Comparison of ENCODE assay signal across 15 cellular contexts in the genomic region with DNA sequence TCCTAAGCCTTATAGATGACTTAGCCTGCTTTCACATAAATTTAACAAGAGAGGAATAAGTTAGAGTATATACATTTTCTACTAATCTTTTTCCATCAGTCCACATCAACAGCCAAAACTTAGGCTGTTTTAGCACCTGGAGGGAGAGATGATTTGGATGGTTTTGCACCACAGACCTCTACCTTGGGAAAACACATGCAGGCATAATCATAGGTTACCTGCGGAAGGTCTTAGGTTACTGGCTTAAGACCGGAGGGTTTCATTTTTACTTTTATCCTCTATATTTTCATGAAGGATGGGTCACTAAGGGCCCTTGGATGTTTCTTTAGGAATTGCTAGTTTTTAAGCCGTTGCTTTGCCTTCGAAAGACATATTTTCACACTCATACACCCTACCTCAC.
DNase-seq lines count a peak whose midpoint lies in the region; ATAC-seq, FAIRE-seq and TF ChIP-seq lines count a peak whose summit lies in the region.
"Had no signal": no experiment of that assay in that cellular context is flagged by ENCODE, and none has a peak within 500 bp of the region (broad histone marks: within the 10 kb centered on the region; RNA-seq: fewer than 3 reads in every experiment).

No MANE protein-coding gene starts in this region.

- no peak for TF ChIP-seq CTCF in HCT116 (IDR thresholded peaks at IDR 0.05 in 2 of 3, conservative IDR thresholded peaks at IDR 0.05 in 1 of 3; ENCODE audit: borderline replicate concordance in 1 of 3, insufficient read depth in 1 of 3, low read depth in 2 of 3, low read length in 2 of 3)
- TF ChIP-seq CTCF in astrocyte (IDR thresholded peaks at IDR 0.05; ENCODE audit: insufficient read depth, low read depth, low read length): no peak
- no peak for TF ChIP-seq CTCF in fibroblast of lung (conservative IDR thresholded peaks at IDR 0.05 in 1 of 2, IDR thresholded peaks at IDR 0.05 in 1 of 2; ENCODE audit: low read depth in 1 of 2, low read length in 2 of 2)
- TF ChIP-seq CTCF in transverse colon (IDR thresholded peaks at IDR 0.05): no peak

- in situ Hi-C loops in transverse colon (cut with MboI; ENCODE audit: low pct_ligation_motif_present in 1 of 4, low pct_unique_long_range_greater_than_20kb in 1 of 4, low sequenced_read_pairs in 3 of 4): no loop called here

- DNase-seq in HCT116 (ENCODE audit: low read depth, low spot score) (no peak), astrocyte (ENCODE audit: low read depth) (no peak), fibroblast of lung (ENCODE audit: low read depth in 2 of 2) (no peak), transverse colon (no peak), 8988T (no peak), NOMO-1 (lab: John Stamatoyannopoulos, UW; ENCODE audit: unreplicated experiment in 2 of 2) (no peak)
- DNase-seq: DMS79 treated with DMSO at 0.1 percent for 48 hours, H7, NCI-H1105 treated with DMSO at 0.1 percent for 48 hours, NCI-H1694, SHP77 treated with DMSO at 0.1 percent for 48 hours, SK-N-SH had no signal

- H4K20me1 ChIP-seq in HCT116 (ENCODE audit: insufficient read depth) (no peaks in the 10 kb centered on the region), astrocyte (ENCODE audit: insufficient read depth, low read length) (peaks cover 32% of the 10 kb centered on the region), fibroblast of lung (ENCODE audit: control insufficient read depth, extremely low read depth, insufficient read depth, low read length) (no peaks in the 10 kb centered on the region)

- RAD21 ChIA-PET in HCT116 (lab: Charles Lee; ENCODE audit: low non-redundant PET in 1 of 2, low total read pairs in 2 of 2, uncharacterized antibody in 2 of 2, unreplicated experiment in 2 of 2): no interaction called here

- H3K9me3 Mint-ChIP-seq in astrocyte (ENCODE audit: unreplicated experiment): no peaks in the 10 kb centered on the region

- H3K4me1 Mint-ChIP-seq in astrocyte (ENCODE audit: low read depth, unreplicated experiment): peaks cover 17% of the 10 kb centered on the region

- H3K27me3 Mint-ChIP-seq in astrocyte (ENCODE audit: low read depth, unreplicated experiment): no peaks in the 10 kb centered on the region

- no peak for FAIRE-seq in astrocyte (lab: Jason Lieb, UNC)
- FAIRE-seq: K562 had no signal

- H3K36me3 Mint-ChIP-seq in astrocyte (ENCODE audit: low read depth, unreplicated experiment): no peaks in the 10 kb centered on the region
- H3K36me3 Mint-ChIP-seq: CD14-positive monocyte had no signal

- H3K4me2 ChIP-seq in HCT116 (ENCODE audit: low read length) (peak overlapping the region; percentile 62), astrocyte (ENCODE audit: low read length) (peak overlapping the region; percentile 54), fibroblast of lung (ENCODE audit: extremely low read depth, insufficient read depth, low read length) (no peak overlapping the region)
- H3K4me2 ChIP-seq: SK-N-SH had no signal

- H3K27me3 ChIP-seq in HCT116 (ENCODE audit: insufficient read depth, low read length) (no peaks in the 10 kb centered on the region), astrocyte (ENCODE audit: insufficient read depth, low read length) (no peaks in the 10 kb centered on the region), fibroblast of lung (ENCODE audit: control insufficient read depth, insufficient read depth, low read length) (no peaks in the 10 kb centered on the region), transverse colon (no peaks in the 10 kb centered on the region)

- ATAC-seq in HCT116 (peak; percentile 51), HG02938 (IDR thresholded peaks at IDR 0.05; ENCODE audit: unreplicated experiment) (no peak)
- ATAC-seq: K562 had no signal

- TF ChIP-seq RAD21 in HCT116 (IDR thresholded peaks at IDR 0.05; ENCODE audit: low read depth): no peak

- H3K27ac Mint-ChIP-seq in astrocyte (ENCODE audit: unreplicated experiment): peak overlapping the region; percentile 23
- H3K27ac Mint-ChIP-seq: CD14-positive monocyte had no signal

- H3K79me2 ChIP-seq in HCT116 (ENCODE audit: insufficient read depth, low read length) (peaks cover 12% of the 10 kb centered on the region), astrocyte (ENCODE audit: insufficient read depth, low read length) (peaks cover 93% of the 10 kb centered on the region), fibroblast of lung (ENCODE audit: control insufficient read depth, insufficient read depth, low read length) (peaks cover 75% of the 10 kb centered on the region)

- no peaks in the 10 kb centered on the region for H3K36me3 ChIP-seq in HCT116 (ENCODE audit: control insufficient read depth in 1 of 2, insufficient read depth in 2 of 2, low read length in 2 of 2)
- H3K36me3 ChIP-seq in astrocyte (ENCODE audit: insufficient read depth, low read length): no peaks in the 10 kb centered on the region
- H3K36me3 ChIP-seq in fibroblast of lung (ENCODE audit: control insufficient read depth, insufficient read depth, low read length): no peaks in the 10 kb centered on the region
- no peaks in the 10 kb centered on the region for H3K36me3 ChIP-seq in transverse colon

- H3K4me3 Mint-ChIP-seq in astrocyte (ENCODE audit: unreplicated experiment): no peak overlapping the region
- H3K4me3 Mint-ChIP-seq: CD14-positive monocyte had no signal

- no peak for TF ChIP-seq EP300 in transverse colon (IDR thresholded peaks at IDR 0.05; ENCODE audit: low read depth)

- no peaks in the 10 kb centered on the region for H3K9me2 ChIP-seq in HCT116 (ENCODE audit: insufficient read depth)
- H3K9me2 ChIP-seq: SK-N-SH had no signal

- POLR2A ChIA-PET in HCT116 (lab: Charles Lee): interaction anchor here (1.4 kb wide), 1 partner anchor 65 kb away, joined by 4 read pairs; no protein-coding TSS in a partner anchor

- H3K27ac ChIP-seq in HCT116 (ENCODE audit: low read depth, low read length) (peak overlapping the region; percentile 28; the same call in 1 of the 2 replicates), astrocyte (ENCODE audit: low read depth, low read length) (peak overlapping the region; percentile 51), fibroblast of lung (ENCODE audit: insufficient read depth, low read length) (peak overlapping the region; percentile 59), transverse colon (peak overlapping the region; percentile 59 to 68 (median 64))

- H3K9me3 ChIP-seq in HCT116 (ENCODE audit: control insufficient read depth in 1 of 2, insufficient read depth in 1 of 2, low read depth in 1 of 2, low read length in 2 of 2): no peaks in the 10 kb centered on the region
- H3K9me3 ChIP-seq in astrocyte (ENCODE audit: insufficient read depth, low read depth, low read length): no peaks in the 10 kb centered on the region
- H3K9me3 ChIP-seq in fibroblast of lung (ENCODE audit: control insufficient read depth, insufficient read depth, low read depth, low read length): no peaks in the 10 kb centered on the region
- no peaks in the 10 kb centered on the region for H3K9me3 ChIP-seq in transverse colon
- H3K9me3 ChIP-seq: SK-N-SH had no signal

- peaks cover 21 to 37% of the 10 kb centered on the region in 2 experiments for H3K4me1 ChIP-seq in HCT116 (ENCODE audit: control insufficient read depth in 1 of 2, insufficient read depth in 2 of 2, low read length in 2 of 2)
- H3K4me1 ChIP-seq in astrocyte (ENCODE audit: insufficient read depth, low read length): peaks cover 8% of the 10 kb centered on the region
- peaks cover 22% of the 10 kb centered on the region for H3K4me1 ChIP-seq in fibroblast of lung (ENCODE audit: control insufficient read depth, extremely low read depth, insufficient read depth, low read length)
- peaks cover 0 to 20% (median 5%) of the 10 kb centered on the region in 4 donors for H3K4me1 ChIP-seq in transverse colon

- H3K4me3 ChIP-seq in HCT116 (replicated peaks in 1 of 2; ENCODE audit: low read depth in 1 of 2, low read length in 2 of 2) (peak overlapping the region in 1 of 2 experiments; percentile 14; a peak in 1 of 4 replicates), astrocyte (ENCODE audit: insufficient read depth, low read depth, low read length) (no peak overlapping the region), fibroblast of lung (replicated peaks in 1 of 4; ENCODE audit: control extremely low read depth in 1 of 4, insufficient read depth in 1 of 4, low read depth in 3 of 4, low read length in 4 of 4) (no peak overlapping the region), transverse colon (no peak overlapping the region)
- H3K4me3 ChIP-seq: K562 had no signal

- H3K9ac ChIP-seq in HCT116 (ENCODE audit: low read length) (peak overlapping the region; percentile 16), astrocyte (ENCODE audit: low read length) (no peak overlapping the region), fibroblast of lung (ENCODE audit: insufficient read depth, low read length) (no peak overlapping the region)
- H3K9ac ChIP-seq: SK-N-SH had no signal

- H2AFZ ChIP-seq in HCT116 (ENCODE audit: low read depth, low read length, poor library complexity, severe bottlenecking): no peak overlapping the region
- no peak overlapping the region for H2AFZ ChIP-seq in astrocyte (ENCODE audit: low read depth, low read length)
- H2AFZ ChIP-seq in fibroblast of lung (ENCODE audit: low read length): no peak overlapping the region

- no TSS peak for BruUV-seq in HCT116 (replicated peaks; lab: Mats Ljungman, UMichigan)

- intact Hi-C loops in HCT116 (cut with micrococcal nuclease) (no loop called here), transverse colon (cut with DNase I; ENCODE audit: low total_unique reads) (no loop called here)

- TF ChIP-seq POLR2A in HCT116 (IDR thresholded peaks at IDR 0.05; ENCODE audit: borderline replicate concordance, extremely low read depth, insufficient read depth, insufficient read length) (no peak), transverse colon (IDR thresholded peaks at IDR 0.05) (no peak)

- CTCF ChIA-PET in HCT116 (lab: Charles Lee): interaction anchor here (1.0 kb wide), 1 partner anchor 9 kb away, joined by 4 read pairs; no protein-coding TSS in a partner anchor

- 84 to 85% methylated on average over 4 of the region's 4 CpGs for WGBS in transverse colon (ENCODE audit: low coverage in 1 of 2), 2 donors

TF ChIP-seq in HCT116, 20 proteins besides CTCF, POLR2A, EP300 and RAD21:
- TF ChIP-seq EGR1 (IDR thresholded peaks at IDR 0.05; ENCODE audit: low read depth): no peak
